In the genomic region with DNA sequence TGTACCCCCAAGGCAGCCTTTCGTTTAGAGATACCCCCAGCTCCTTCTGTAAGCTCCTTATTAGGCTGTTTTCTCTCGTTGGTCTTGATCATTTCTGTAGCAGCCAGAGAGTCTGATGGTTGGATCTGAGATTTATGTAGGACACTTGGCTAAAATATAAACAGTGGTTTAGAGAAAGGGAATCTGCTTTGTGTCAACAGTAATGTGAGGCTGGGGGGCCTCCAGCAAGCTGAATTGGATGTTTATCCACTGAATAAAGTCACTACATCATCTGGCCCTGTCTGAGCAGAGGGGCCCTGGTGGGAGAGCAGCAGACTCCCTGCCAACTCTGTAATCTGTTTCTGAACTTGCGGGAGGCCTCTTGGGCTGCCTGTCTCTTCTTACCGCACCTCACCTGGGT, we compare ENCODE assay signal across 21 cellular contexts.
"Had no signal": no experiment of that assay in that cellular context is flagged by ENCODE, and none has a peak within 500 bp of the region (broad histone marks: within the 10 kb centered on the region; RNA-seq: fewer than 3 reads in every experiment).

No MANE protein-coding gene starts in this region.

- H3K27me3 ChIP-seq: breast epithelium, gastroesophageal sphincter, heart left ventricle had no signal

- H3K27ac Mint-ChIP-seq: activated CD8-positive, alpha-beta T cell treated with anti-CD3 and anti-CD28 coated beads for 36 hours; activated naive CD8-positive, alpha-beta T cell treated with anti-CD3 and anti-CD28 coated beads, Interleukin-2, amount 50 U/mL, for 24 hours; activated T-helper 2 cell treated with anti-CD3 and anti-CD28 coated beads, Interferon-gamma antibody, Interleukin-2, Interleukin-4, amounts not matched to agents 10 μg/mL and 5 μg/mL and 100 μg/mL, durations not matched to agents 14 hours and 24 hours and 36 hours; immature natural killer cell; natural killer cell treated with Interleukin-12 subunit alpha and Interleukin-12 subunit beta and Interleukin-15 and Interleukin-18, amount 100 ng/mL, for 72 hours; stimulated activated naive CD8-positive, alpha-beta T cell treated with anti-CD3 and anti-CD28 coated beads, Interleukin-15, amount 100 ng/mL, for 72 hours; type B pancreatic cell had no signal

- H3K36me3 ChIP-seq: breast epithelium, gastroesophageal sphincter, heart left ventricle had no signal

- H3K4me1 Mint-ChIP-seq: activated naive CD8-positive, alpha-beta T cell treated with anti-CD3 and anti-CD28 coated beads, Interleukin-2, amount 50 U/mL, for 24 hours; stimulated activated naive CD8-positive, alpha-beta T cell treated with anti-CD3 and anti-CD28 coated beads, Interleukin-15, amount 100 ng/mL, for 72 hours had no signal

- ATAC-seq: activated naive CD8-positive, alpha-beta T cell treated with anti-CD3 and anti-CD28 coated beads, Interleukin-2, amount 50 U/mL, for 24 hours; gastroesophageal sphincter had no signal

- H3K36me3 Mint-ChIP-seq: immature natural killer cell; natural killer cell treated with Interleukin-12 subunit alpha and Interleukin-12 subunit beta and Interleukin-15 and Interleukin-18, amount 100 ng/mL, for 72 hours; type B pancreatic cell had no signal

- DNase-seq: activated CD4-positive, alpha-beta T cell treated with anti-CD3 and anti-CD28 coated beads for 48 hours; activated CD4-positive, CD25-positive, alpha-beta regulatory T cell; activated CD8-positive, alpha-beta T cell treated with anti-CD3 and anti-CD28 coated beads for 36 hours; activated naive CD4-positive, alpha-beta T cell treated with Interleukin-2 at 50 U/mL for 16 hours; activated naive CD8-positive, alpha-beta T cell treated with anti-CD3 and anti-CD28 coated beads, Interleukin-2, amount 50 U/mL, for 24 hours; activated T-cell treated with anti-CD3 and anti-CD28 coated beads, Interleukin-2, amount 50 U/mL, for 1 hour; aorta; cortex of kidney; erythroblast; heart left ventricle; immature natural killer cell; mesendoderm; stimulated activated CD4-positive, alpha-beta T cell treated with anti-CD3 and anti-CD28 coated beads, Interleukin-15, amount 100 ng/mL, for 24 hours; stimulated activated CD4-positive, alpha-beta T cell treated with anti-CD3 and anti-CD28 coated beads, Interleukin-2, amount 100 ng/mL, for 48 hours; stimulated activated naive CD8-positive, alpha-beta T cell treated with anti-CD3 and anti-CD28 coated beads, Interleukin-15, amount 100 ng/mL, for 72 hours; T1000 had no signal

- H3K9me3 ChIP-seq: breast epithelium, gastroesophageal sphincter, heart left ventricle had no signal

- H3K27me3 Mint-ChIP-seq: natural killer cell treated with Interleukin-12 subunit alpha and Interleukin-12 subunit beta and Interleukin-15 and Interleukin-18, amount 100 ng/mL, for 72 hours had no signal

- H3K4me3 Mint-ChIP-seq: activated CD8-positive, alpha-beta T cell treated with anti-CD3 and anti-CD28 coated beads for 36 hours; activated naive CD8-positive, alpha-beta T cell treated with anti-CD3 and anti-CD28 coated beads, Interleukin-2, amount 50 U/mL, for 24 hours; immature natural killer cell; natural killer cell treated with Interleukin-12 subunit alpha and Interleukin-12 subunit beta and Interleukin-15 and Interleukin-18, amount 100 ng/mL, for 72 hours; stimulated activated naive CD8-positive, alpha-beta T cell treated with anti-CD3 and anti-CD28 coated beads, Interleukin-15, amount 100 ng/mL, for 72 hours had no signal

- H3K27ac ChIP-seq: breast epithelium had no signal

- H3K9me3 Mint-ChIP-seq: activated CD8-positive, alpha-beta T cell treated with anti-CD3 and anti-CD28 coated beads for 36 hours; activated naive CD8-positive, alpha-beta T cell treated with anti-CD3 and anti-CD28 coated beads, Interleukin-2, amount 50 U/mL, for 24 hours; activated T-helper 2 cell treated with anti-CD3 and anti-CD28 coated beads, Interferon-gamma antibody, Interleukin-2, Interleukin-4, amounts not matched to agents 10 μg/mL and 5 μg/mL and 100 μg/mL, durations not matched to agents 14 hours and 24 hours and 36 hours; immature natural killer cell; natural killer cell treated with Interleukin-12 subunit alpha and Interleukin-12 subunit beta and Interleukin-15 and Interleukin-18, amount 100 ng/mL, for 72 hours; stimulated activated naive CD8-positive, alpha-beta T cell treated with anti-CD3 and anti-CD28 coated beads, Interleukin-15, amount 100 ng/mL, for 72 hours; type B pancreatic cell had no signal

- H3K4me1 ChIP-seq: breast epithelium had no signal

- H3K4me3 ChIP-seq: breast epithelium, gastroesophageal sphincter, heart left ventricle had no signal
